Comparison of ENCODE assay signal across 13 cellular contexts in the genomic region with DNA sequence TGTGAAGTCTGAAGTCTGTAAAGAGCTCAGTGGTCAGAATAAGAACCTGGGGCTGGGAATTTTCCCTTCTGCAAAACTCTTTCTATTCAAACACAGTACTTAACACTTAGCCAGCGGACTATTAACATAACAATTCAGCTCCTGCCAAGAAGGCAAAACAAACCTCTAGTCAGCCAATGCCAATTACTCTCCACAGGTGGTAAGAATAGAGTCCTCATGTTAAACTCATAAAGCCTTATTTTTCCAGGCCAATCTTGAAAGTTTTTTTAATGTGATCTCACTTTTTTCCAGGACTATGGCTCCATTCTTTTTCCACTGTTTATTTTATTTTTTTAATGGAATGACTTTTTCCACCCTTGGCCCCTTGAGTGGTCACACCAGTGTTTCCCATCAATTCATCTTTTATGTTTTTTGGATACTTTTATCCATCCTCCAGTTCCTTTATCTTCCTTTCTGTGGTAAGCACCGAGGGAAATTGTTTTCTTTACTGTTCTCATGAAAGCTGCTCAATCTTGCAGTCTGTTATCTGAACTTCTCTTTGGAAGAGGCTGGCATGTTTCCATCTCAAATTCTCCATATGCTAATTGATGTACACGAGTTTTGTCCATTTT.
DNase-seq lines count a peak whose midpoint lies in the region; ATAC-seq and TF ChIP-seq lines count a peak whose summit lies in the region.
"Had no signal": no experiment of that assay in that cellular context is flagged by ENCODE, and none has a peak within 500 bp of the region (broad histone marks: within the 10 kb centered on the region; RNA-seq: fewer than 3 reads in every experiment).

No MANE protein-coding gene starts in this region.

- TF ChIP-seq CTCF in GM20000 (IDR thresholded peaks at IDR 0.05; ENCODE audit: extremely low read depth, missing control alignments) = no peak

- DNase-seq in EH (ENCODE audit: low read depth) = peak; percentile 68
- peak; percentile 22 for DNase-seq in NCI-H2196 (lab: John Stamatoyannopoulos, UW; ENCODE audit: unreplicated experiment)
- DNase-seq in cerebellum (ENCODE audit: low spot score) = peak; percentile 38
- peak; percentile 70 for DNase-seq in medulla oblongata (ENCODE audit: extremely low spot score)
- DNase-seq in COLO668 (lab: John Stamatoyannopoulos, UW; ENCODE audit: unreplicated experiment) = no peak
- DNase-seq in NCI-H82 treated with DMSO at 0.1 percent for 48 hours (lab: John Stamatoyannopoulos, UW; ENCODE audit: unreplicated experiment) = no peak
- no peak for DNase-seq in GM20000 (ENCODE audit: low spot score)
- DNase-seq: AML-193; GF-D8; NCI-H2029; SJCRH30; stimulated activated CD8-positive, alpha-beta memory T cell treated with anti-CD3 and anti-CD28 coated beads, Interleukin-4, amount 100 ng/mL, for 48 hours had no signal

- ATAC-seq in HG03354 (IDR thresholded peaks at IDR 0.05; ENCODE audit: poor library complexity, severe bottlenecking, unreplicated experiment) = no peak

Comparison
In these comparisons a context has a peak if more than half of its experiments do, and no peak if none do; other contexts are left out.
1. DNase-seq: peak in EH (single experiment), NCI-H2196 (single experiment), cerebellum (single experiment) and medulla oblongata (single experiment); none in COLO668 (single experiment), NCI-H82 treated with DMSO at 0.1 percent for 48 hours (single experiment) and GM20000 (single experiment).